ENCODE assay signal across 10 cellular contexts in the genomic region with DNA sequence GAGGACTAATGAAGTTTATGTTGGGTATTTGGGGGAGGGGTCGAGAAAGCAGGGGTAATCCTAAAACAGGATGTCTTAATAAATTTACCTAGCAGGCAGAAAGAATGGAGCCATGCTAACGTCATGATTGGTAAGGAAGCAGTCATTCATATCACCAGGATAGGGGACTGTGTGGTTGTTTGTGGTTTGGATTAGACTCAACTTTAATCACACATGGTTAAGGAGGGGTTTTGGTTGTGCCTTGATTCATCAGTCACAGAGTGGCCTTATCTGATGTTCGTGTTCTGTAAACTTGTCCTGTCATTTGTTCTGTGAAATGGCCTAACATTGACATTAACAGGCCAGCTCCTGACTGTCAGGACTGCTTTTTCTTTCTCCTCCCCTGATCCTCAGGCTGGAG. TPM values are rescaled to one million over a fixed set of nuclear protein-coding genes. Genes with fewer than 3 reads are reported as not detected.
DNase-seq lines count a peak whose midpoint lies in the region; ATAC-seq, FAIRE-seq and TF ChIP-seq lines count a peak whose summit lies in the region.
"Not testable (repeated sequence)": the region's sequence is repeated elsewhere in the genome, so short reads cannot be mapped to it uniquely, and the experiment has no call there.
"Had no signal": no experiment of that assay in that cellular context is flagged by ENCODE, and none has a peak within 500 bp of the region (broad histone marks: within the 10 kb centered on the region; RNA-seq: fewer than 3 reads in every experiment).

No MANE protein-coding gene starts in this region.

- H3K36me3 Mint-ChIP-seq in activated CD8-positive, alpha-beta T cell treated with anti-CD3 and anti-CD28 coated beads for 36 hours (ENCODE audit: low read depth); activated T-cell treated with anti-CD3 and anti-CD28 coated beads, Interleukin-2, amount 50 U/mL, for 72 hours (ENCODE audit: insufficient read depth in 2 of 2); activated naive CD4-positive, alpha-beta T cell treated with anti-CD3 and anti-CD28 coated beads, Interleukin-2, amount 50 U/mL, for 72 hours: not testable (repeated sequence)

- CTCF ChIA-PET in activated CD8-positive, alpha-beta T cell treated with anti-CD3 and anti-CD28 coated beads for 36 hours (lab: Charles Lee): not testable (repeated sequence)

- intact Hi-C loops in activated CD8-positive, alpha-beta T cell treated with anti-CD3 and anti-CD28 coated beads for 36 hours (cut with micrococcal nuclease); spleen (cut with DNase I; ENCODE audit: low total_unique reads): not testable (repeated sequence)

- H3K9me3 Mint-ChIP-seq in activated CD8-positive, alpha-beta T cell treated with anti-CD3 and anti-CD28 coated beads for 36 hours; activated T-cell treated with anti-CD3 and anti-CD28 coated beads, Interleukin-2, amount 50 U/mL, for 72 hours; activated naive CD4-positive, alpha-beta T cell treated with anti-CD3 and anti-CD28 coated beads, Interleukin-2, amount 50 U/mL, for 72 hours: not testable (repeated sequence)

- not testable (repeated sequence) for H3K4me3 Mint-ChIP-seq in activated CD8-positive, alpha-beta T cell treated with anti-CD3 and anti-CD28 coated beads for 36 hours; activated T-cell treated with anti-CD3 and anti-CD28 coated beads, Interleukin-2, amount 50 U/mL, for 72 hours

- POLR2A ChIA-PET in activated CD8-positive, alpha-beta T cell treated with anti-CD3 and anti-CD28 coated beads for 36 hours (lab: Charles Lee): not testable (repeated sequence)

- FAIRE-seq in H54 (lab: Jason Lieb, UNC): peak; percentile 33
- peak; percentile 90 for FAIRE-seq in RCC 7860 (lab: Jason Lieb, UNC)

- not testable (repeated sequence) for H3K4me1 Mint-ChIP-seq in activated CD8-positive, alpha-beta T cell treated with anti-CD3 and anti-CD28 coated beads for 36 hours (ENCODE audit: low read depth); activated T-cell treated with anti-CD3 and anti-CD28 coated beads, Interleukin-2, amount 50 U/mL, for 72 hours (ENCODE audit: low read depth)

- DNase-seq in H54 (ENCODE audit: insufficient read length, low spot score); RCC 7860 (ENCODE audit: low spot score); activated CD8-positive, alpha-beta T cell treated with anti-CD3 and anti-CD28 coated beads for 36 hours; activated T-cell treated with anti-CD3 and anti-CD28 coated beads, Interleukin-2, amount 50 U/mL, for 72 hours; activated naive CD4-positive, alpha-beta T cell treated with anti-CD3 and anti-CD28 coated beads, Interleukin-2, amount 50 U/mL, for 72 hours (ENCODE audit: low spot score in 2 of 2); stimulated activated naive CD8-positive, alpha-beta T cell treated with anti-CD3 and anti-CD28 coated beads, Interleukin-15, Interleukin-2, amounts not matched to agents 100 U/mL and 50 U/mL, for 24 hours: not testable (repeated sequence)
- peak; percentile 1 for DNase-seq in spleen

- TF ChIP-seq POLR2A in H54 (IDR thresholded peaks at IDR 0.05; ENCODE audit: low read depth, low read length); spleen (IDR thresholded peaks at IDR 0.05): not testable (repeated sequence)

- H3K27ac ChIP-seq in spleen: not testable (repeated sequence)

- peak; percentile 7 for ATAC-seq in activated CD8-positive, alpha-beta T cell treated with anti-CD3 and anti-CD28 coated beads for 36 hours
- ATAC-seq in activated T-cell treated with anti-CD3 and anti-CD28 coated beads, Interleukin-2, amount 50 U/mL, for 72 hours (replicated peaks in 1 of 2): peak; percentile 74 to 87
- peak; percentile 57 to 75 for ATAC-seq in activated naive CD4-positive, alpha-beta T cell treated with anti-CD3 and anti-CD28 coated beads, Interleukin-2, amount 50 U/mL, for 72 hours
- ATAC-seq in esophagus mucosa: peak; percentile 17
- ATAC-seq in stimulated activated naive CD8-positive, alpha-beta T cell treated with anti-CD3 and anti-CD28 coated beads, Interleukin-15, Interleukin-2, amounts not matched to agents 100 U/mL and 50 U/mL, for 24 hours: peak; percentile 68

- H3K36me3 ChIP-seq in spleen: not testable (repeated sequence)

- not testable (repeated sequence) for H3K27me3 ChIP-seq in spleen (replicated peaks in 1 of 7)

- not testable (repeated sequence) for H3K4me3 ChIP-seq in spleen

- TF ChIP-seq CTCF in activated CD8-positive, alpha-beta T cell treated with anti-CD3 and anti-CD28 coated beads for 36 hours (IDR thresholded peaks at IDR 0.05); spleen (IDR thresholded peaks at IDR 0.05 in 8 of 11, conservative IDR thresholded peaks at IDR 0.05 in 3 of 11): not testable (repeated sequence)

- not testable (repeated sequence) for H3K9me3 ChIP-seq in spleen

- not testable (repeated sequence) for H3K27ac Mint-ChIP-seq in activated CD8-positive, alpha-beta T cell treated with anti-CD3 and anti-CD28 coated beads for 36 hours; activated T-cell treated with anti-CD3 and anti-CD28 coated beads, Interleukin-2, amount 50 U/mL, for 72 hours; activated naive CD4-positive, alpha-beta T cell treated with anti-CD3 and anti-CD28 coated beads, Interleukin-2, amount 50 U/mL, for 72 hours

- H3K27me3 Mint-ChIP-seq in activated CD8-positive, alpha-beta T cell treated with anti-CD3 and anti-CD28 coated beads for 36 hours; activated T-cell treated with anti-CD3 and anti-CD28 coated beads, Interleukin-2, amount 50 U/mL, for 72 hours (ENCODE audit: low read depth): not testable (repeated sequence)

- WGBS in spleen, 5 donors: no CpG with 5 or more reads among the region's 3 CpGs

- H3K4me1 ChIP-seq in spleen: not testable (repeated sequence)

RNA-seq across cellular contexts. Expression of a gene that starts 40.1 kb away (rescaled TPM):
- 1 to 10 TPM in 1 of 2 experiments, under 1 TPM in 1; 0.99 to 1.0 TPM for total RNA-seq in activated CD8-positive, alpha-beta T cell treated with anti-CD3 and anti-CD28 coated beads for 36 hours
- total RNA-seq in activated T-cell treated with anti-CD3 and anti-CD28 coated beads, Interleukin-2, amount 50 U/mL, for 72 hours: under 1 TPM in 1 of 2 donors, not detected in 1; 0.89 TPM
- 1 to 10 TPM; 1.3 to 2.3 TPM for total RNA-seq in activated naive CD4-positive, alpha-beta T cell treated with anti-CD3 and anti-CD28 coated beads, Interleukin-2, amount 50 U/mL, for 72 hours
- total RNA-seq in esophagus mucosa: 0.36 TPM
- total RNA-seq in spleen: 1 to 10 TPM in 6 of 7 donors, not detected in 1; 1.8 to 3.7 (median 2.4) TPM
- polyA plus RNA-seq in spleen: under 1 TPM in 1 of 3 donors, not detected in 2; 0.74 TPM
- total RNA-seq: Caco-2, Calu3 had no signal

Comparison
In these comparisons a context has a peak if more than half of its experiments do, and no peak if none do; other contexts are left out.
1. ATAC-seq: peak in every context shown above with its lines; median percentile 80 in activated T-cell treated with anti-CD3 and anti-CD28 coated beads, Interleukin-2, amount 50 U/mL, for 72 hours; 68 in stimulated activated naive CD8-positive, alpha-beta T cell treated with anti-CD3 and anti-CD28 coated beads, Interleukin-15, Interleukin-2, amounts not matched to agents 100 U/mL and 50 U/mL, for 24 hours; 66 in activated naive CD4-positive, alpha-beta T cell treated with anti-CD3 and anti-CD28 coated beads, Interleukin-2, amount 50 U/mL, for 72 hours; 17 in esophagus mucosa; 7 in activated CD8-positive, alpha-beta T cell treated with anti-CD3 and anti-CD28 coated beads for 36 hours.